8 cellular contexts compared by ENCODE assay signal in the genomic region with DNA sequence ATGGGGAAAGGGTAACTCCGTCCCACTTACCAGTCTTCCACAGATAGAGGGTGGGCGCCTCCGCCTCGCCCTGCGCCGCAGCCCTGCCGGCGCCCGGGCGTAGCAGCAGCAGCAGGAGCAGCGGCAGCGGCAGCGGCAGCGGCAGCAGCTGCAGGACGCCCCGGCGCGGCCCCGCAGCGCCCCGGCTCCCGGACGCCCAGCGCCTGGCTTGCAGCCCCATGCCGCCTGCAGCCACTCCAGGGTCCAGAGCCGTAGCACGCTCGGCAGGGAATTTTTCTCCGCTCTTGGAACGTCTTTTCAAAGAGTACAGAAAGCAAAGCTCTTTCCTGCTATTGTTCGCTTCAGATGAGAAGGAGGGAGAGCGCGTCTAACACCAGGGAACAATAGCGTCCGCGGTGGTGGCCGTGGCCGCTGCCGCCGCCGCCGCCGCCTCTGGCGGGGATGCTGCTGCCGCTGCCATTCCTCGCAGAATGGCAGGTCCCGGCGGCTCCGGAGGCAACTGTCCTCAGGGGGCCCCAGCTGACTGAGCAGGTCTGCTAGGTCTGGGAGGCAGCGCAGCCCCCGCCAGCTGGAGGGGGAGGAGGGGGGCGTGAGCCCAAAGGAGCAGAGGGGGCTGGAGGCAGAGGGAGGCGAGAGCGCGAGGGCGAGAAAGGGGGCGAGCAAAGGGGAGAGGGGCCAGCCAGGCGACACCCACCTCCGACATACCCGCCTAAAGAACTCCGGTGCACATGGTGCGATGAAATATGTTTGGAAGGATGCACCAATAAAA. TPM values are rescaled to one million over a fixed set of nuclear protein-coding genes. Genes with fewer than 3 reads are reported as not detected.
DNase-seq lines count a peak whose midpoint lies in the region; ATAC-seq and TF ChIP-seq lines count a peak whose summit lies in the region.

A gene with protein sequence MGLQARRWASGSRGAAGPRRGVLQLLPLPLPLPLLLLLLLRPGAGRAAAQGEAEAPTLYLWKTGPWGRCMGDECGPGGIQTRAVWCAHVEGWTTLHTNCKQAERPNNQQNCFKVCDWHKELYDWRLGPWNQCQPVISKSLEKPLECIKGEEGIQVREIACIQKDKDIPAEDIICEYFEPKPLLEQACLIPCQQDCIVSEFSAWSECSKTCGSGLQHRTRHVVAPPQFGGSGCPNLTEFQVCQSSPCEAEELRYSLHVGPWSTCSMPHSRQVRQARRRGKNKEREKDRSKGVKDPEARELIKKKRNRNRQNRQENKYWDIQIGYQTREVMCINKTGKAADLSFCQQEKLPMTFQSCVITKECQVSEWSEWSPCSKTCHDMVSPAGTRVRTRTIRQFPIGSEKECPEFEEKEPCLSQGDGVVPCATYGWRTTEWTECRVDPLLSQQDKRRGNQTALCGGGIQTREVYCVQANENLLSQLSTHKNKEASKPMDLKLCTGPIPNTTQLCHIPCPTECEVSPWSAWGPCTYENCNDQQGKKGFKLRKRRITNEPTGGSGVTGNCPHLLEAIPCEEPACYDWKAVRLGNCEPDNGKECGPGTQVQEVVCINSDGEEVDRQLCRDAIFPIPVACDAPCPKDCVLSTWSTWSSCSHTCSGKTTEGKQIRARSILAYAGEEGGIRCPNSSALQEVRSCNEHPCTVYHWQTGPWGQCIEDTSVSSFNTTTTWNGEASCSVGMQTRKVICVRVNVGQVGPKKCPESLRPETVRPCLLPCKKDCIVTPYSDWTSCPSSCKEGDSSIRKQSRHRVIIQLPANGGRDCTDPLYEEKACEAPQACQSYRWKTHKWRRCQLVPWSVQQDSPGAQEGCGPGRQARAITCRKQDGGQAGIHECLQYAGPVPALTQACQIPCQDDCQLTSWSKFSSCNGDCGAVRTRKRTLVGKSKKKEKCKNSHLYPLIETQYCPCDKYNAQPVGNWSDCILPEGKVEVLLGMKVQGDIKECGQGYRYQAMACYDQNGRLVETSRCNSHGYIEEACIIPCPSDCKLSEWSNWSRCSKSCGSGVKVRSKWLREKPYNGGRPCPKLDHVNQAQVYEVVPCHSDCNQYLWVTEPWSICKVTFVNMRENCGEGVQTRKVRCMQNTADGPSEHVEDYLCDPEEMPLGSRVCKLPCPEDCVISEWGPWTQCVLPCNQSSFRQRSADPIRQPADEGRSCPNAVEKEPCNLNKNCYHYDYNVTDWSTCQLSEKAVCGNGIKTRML (N-terminal part only) (minus strand): TSS at position 472 of the 769 bp plus-strand sequence. CDS start 252 bp downstream, at position 220.

- WGBS in SK-N-SH (ENCODE audit: low lambda C conversion rate) = 3% methylated on average over 60 of the region's 62 CpGs
- 0 to 2% methylated on average over 38 to 43 of the region's 62 CpGs for WGBS in mesodermal cell (ENCODE audit: insufficient coverage in 2 of 2), 2 experiments
- WGBS in thyroid gland, 2 donors = 6 to 7% methylated on average over 31 to 35 of the region's 62 CpGs

- TF ChIP-seq POLR2A in thyroid gland (IDR thresholded peaks at IDR 0.05) = peak in 1 of 2 donors; percentile 5

- intact Hi-C loops in thyroid gland (cut with DNase I) = loop anchor here (10.0 kb wide), 1 partner anchor 493 kb away; no protein-coding TSS in a partner anchor

- no peak within 1 kb of the TSS for H3K9ac ChIP-seq in SK-N-SH

- H3K4me2 ChIP-seq in SK-N-SH = peak within 1 kb of the TSS; percentile 95

- H3K79me2 ChIP-seq in SK-N-SH (ENCODE audit: insufficient read depth) = no peaks in the 10 kb centered on the region

- H2AFZ ChIP-seq in SK-N-SH (ENCODE audit: low read depth) = peak within 1 kb of the TSS; percentile 83

- H3K4me1 ChIP-seq in BE2C (peaks cover 14% of the 10 kb centered on the region), SK-N-SH (ENCODE audit: control insufficient read depth in 1 of 2, insufficient read depth in 2 of 2, low read depth in 1 of 2, low read length in 1 of 2) (peaks cover 0 to 20% of the 10 kb centered on the region in 2 experiments; a peak in 2 of 4 replicates), mesodermal cell (ENCODE audit: control insufficient read depth, insufficient read depth, low read length, poor library complexity, severe bottlenecking) (peaks cover 8% of the 10 kb centered on the region), thyroid gland (peaks cover 7 to 8% of the 10 kb centered on the region in 2 donors)

- H3F3A ChIP-seq in SK-N-SH (replicated peaks; ENCODE audit: insufficient read depth) = no peaks in the 10 kb centered on the region

- POLR2A ChIA-PET in SK-N-SH (lab: Yijun Ruan, JAX) = interaction anchor here (0.6 to 1.6 kb wide), 15 partner anchors 14 to 892 kb away, joined by 3 to 11 read pairs (median 3); a partner anchor contains a TSS

- TF ChIP-seq CTCF in BE2C (IDR thresholded peaks at IDR 0.05; ENCODE audit: low read depth, low read length) (no peak), SK-N-SH (IDR thresholded peaks at IDR 0.05) (0 out of 2 replicates have a peak, but pooled peaks have one; percentile 9), thyroid gland (IDR thresholded peaks at IDR 0.05) (peak in 2 of 6 experiments; percentile 33 to 35)

- no peaks in the 10 kb centered on the region for H3K9me2 ChIP-seq in SK-N-SH

- TF ChIP-seq RAD21 in SK-N-SH (IDR thresholded peaks at IDR 0.05; ENCODE audit: low read length) = peak; percentile 10; the same call in 1 of the 2 replicates

- peak; percentile 69 for ATAC-seq in GM18907 (IDR thresholded peaks at IDR 0.05; ENCODE audit: unreplicated experiment)

- H4K20me1 ChIP-seq in SK-N-SH (ENCODE audit: insufficient read depth) = no peaks in the 10 kb centered on the region

- H3K27ac ChIP-seq in SK-N-SH (ENCODE audit: low read depth in 2 of 2, low read length in 1 of 2) = peak within 1 kb of the TSS in 1 of 2 experiments; percentile 99; a peak in 2 of 4 replicates
- peak within 1 kb of the TSS; percentile 69 for H3K27ac ChIP-seq in mesodermal cell (ENCODE audit: low read depth, low read length, severe bottlenecking)
- H3K27ac ChIP-seq in thyroid gland = peak within 1 kb of the TSS; percentile 54 to 56 (median 54)

- peak within 1 kb of the TSS; percentile 88 for H3K4me3 ChIP-seq in BE2C (ENCODE audit: low read depth, low read length)
- peak within 1 kb of the TSS; percentile 68 to 69 for H3K4me3 ChIP-seq in SK-N-SH (ENCODE audit: low read depth in 2 of 2, low read length in 1 of 2)
- H3K4me3 ChIP-seq in mesodermal cell (ENCODE audit: extremely low read depth, insufficient read depth, low read length, poor library complexity, severe bottlenecking) = peak within 1 kb of the TSS; percentile 41
- peak within 1 kb of the TSS; percentile 8 to 55 (median 42) for H3K4me3 ChIP-seq in thyroid gland (replicated peaks in 1 of 3)

- H3K9me3 ChIP-seq in BE2C (no peaks in the 10 kb centered on the region), SK-N-SH (no peaks in the 10 kb centered on the region), mesodermal cell (ENCODE audit: control insufficient read depth, low read length) (no peaks in the 10 kb centered on the region), thyroid gland (no peaks in the 10 kb centered on the region)

- H3K36me3 ChIP-seq in BE2C (no peaks in the 10 kb centered on the region; the same call in 1 of the 2 replicates), SK-N-SH (replicated peaks in 1 of 2; ENCODE audit: control insufficient read depth in 1 of 2, insufficient read depth in 2 of 2, low read length in 1 of 2) (no peaks in the 10 kb centered on the region), mesodermal cell (ENCODE audit: control insufficient read depth, insufficient read depth, low read length) (no peaks in the 10 kb centered on the region), thyroid gland (no peaks in the 10 kb centered on the region)

- TF ChIP-seq EP300 in SK-N-SH (IDR thresholded peaks at IDR 0.05; ENCODE audit: borderline replicate concordance in 1 of 2, low read depth in 1 of 2, low read length in 1 of 2) = no peak

- no peaks in the 10 kb centered on the region for H3K27me3 ChIP-seq in BE2C
- H3K27me3 ChIP-seq in SK-N-SH (ENCODE audit: insufficient read depth) = no peaks in the 10 kb centered on the region
- no peaks in the 10 kb centered on the region for H3K27me3 ChIP-seq in thyroid gland

- CTCF ChIA-PET in SK-N-SH (lab: Yijun Ruan, JAX) = interaction anchor here (0.6 to 3.0 kb wide), 35 partner anchors 14 to 663 kb away, joined by 3 to 16 read pairs (median 4); no protein-coding TSS in a partner anchor

- DNase-seq in BE2C (peak; percentile 90), KG1 (lab: John Stamatoyannopoulos, UW) (peak; percentile 25), SK-N-SH (peak; percentile 92), epidermal melanocyte (ENCODE audit: insufficient read length, low spot score) (peak; percentile 46), thyroid gland (peak; percentile 54 to 60), RKO (ENCODE audit: low spot score) (no peak)

TF ChIP-seq in SK-N-SH, 30 proteins besides CTCF, POLR2A, EP300 and RAD21 (continues in another document):
- no peak for TF ChIP-seq POLR2AphosphoS5 (IDR thresholded peaks at IDR 0.05; ENCODE audit: low read depth, low read length)
- TF ChIP-seq, protein P1, sequence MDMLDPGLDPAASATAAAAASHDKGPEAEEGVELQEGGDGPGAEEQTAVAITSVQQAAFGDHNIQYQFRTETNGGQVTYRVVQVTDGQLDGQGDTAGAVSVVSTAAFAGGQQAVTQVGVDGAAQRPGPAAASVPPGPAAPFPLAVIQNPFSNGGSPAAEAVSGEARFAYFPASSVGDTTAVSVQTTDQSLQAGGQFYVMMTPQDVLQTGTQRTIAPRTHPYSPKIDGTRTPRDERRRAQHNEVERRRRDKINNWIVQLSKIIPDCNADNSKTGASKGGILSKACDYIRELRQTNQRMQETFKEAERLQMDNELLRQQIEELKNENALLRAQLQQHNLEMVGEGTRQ (IDR thresholded peaks at IDR 0.05; ENCODE audit: borderline replicate concordance, low read depth, low read length) = no peak
- TF ChIP-seq, protein P2, sequence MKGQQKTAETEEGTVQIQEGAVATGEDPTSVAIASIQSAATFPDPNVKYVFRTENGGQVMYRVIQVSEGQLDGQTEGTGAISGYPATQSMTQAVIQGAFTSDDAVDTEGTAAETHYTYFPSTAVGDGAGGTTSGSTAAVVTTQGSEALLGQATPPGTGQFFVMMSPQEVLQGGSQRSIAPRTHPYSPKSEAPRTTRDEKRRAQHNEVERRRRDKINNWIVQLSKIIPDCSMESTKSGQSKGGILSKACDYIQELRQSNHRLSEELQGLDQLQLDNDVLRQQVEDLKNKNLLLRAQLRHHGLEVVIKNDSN (IDR thresholded peaks at IDR 0.05; ENCODE audit: borderline replicate concordance, low read depth) = no peak
- 0 out of 2 replicates have a peak, but pooled peaks have one; percentile 40 for TF ChIP-seq FOXJ3 (CRISPR knock-in tag; IDR thresholded peaks at IDR 0.05)
- peak; percentile 83; the same call in 1 of the 2 replicates for TF ChIP-seq MXI1 (IDR thresholded peaks at IDR 0.05; ENCODE audit: low read depth, low read length)
- no peak for TF ChIP-seq ELF1 (IDR thresholded peaks at IDR 0.05)
- no peak for TF ChIP-seq NFIC (IDR thresholded peaks at IDR 0.05; ENCODE audit: borderline replicate concordance)
- TF ChIP-seq FOSL2 (IDR thresholded peaks at IDR 0.05; ENCODE audit: borderline replicate concordance, low read depth) = no peak

RNA-seq across cellular contexts. Expression of the gene that starts here (rescaled TPM):
- polyA plus RNA-seq in BE2C (2012; ENCODE audit: insufficient read depth, insufficient read length, low read depth) = 18.2 TPM
- 0.16 and 0.49 TPM in 2 replicates for polyA plus RNA-seq in SK-N-SH (2012; rRNA removed)
- polyA plus RNA-seq in SK-N-SH (2012; cell fraction: cytosol; rRNA removed) = 0.60 and 1.1 TPM in 2 replicates
- 0.53 and 0.55 TPM in 2 replicates for polyA plus RNA-seq in SK-N-SH (2012; cell fraction: nucleus; rRNA removed)
- 4.0 TPM for polyA plus RNA-seq in mesodermal cell (2013, experiment 1 of 2)
- polyA plus RNA-seq in mesodermal cell (2013, experiment 2 of 2) = 3.0 TPM
- total RNA-seq in thyroid gland = 1 to 10 TPM; 4.2 to 6.1 (median 5.8) TPM
